ENCODE assay signal across 19 cellular contexts in genomic region chr19:41617941-41618730, GRCh38. TPM values are rescaled to one million over a fixed set of nuclear protein-coding genes. Genes with fewer than 3 reads are reported as not detected.
DNase-seq lines count a peak whose midpoint lies in the region; ATAC-seq, FAIRE-seq and TF ChIP-seq lines count a peak whose summit lies in the region.
"Had no signal": no experiment of that assay in that cellular context is flagged by ENCODE, and none has a peak within 500 bp of the region (broad histone marks: within the 10 kb centered on the region; RNA-seq: fewer than 3 reads in every experiment).

No MANE protein-coding gene starts in this region.

- no peaks in the 10 kb centered on the region for H3K4me1 Mint-ChIP-seq in type B pancreatic cell (ENCODE audit: unreplicated experiment)
- no peaks in the 10 kb centered on the region for H3K4me1 Mint-ChIP-seq in activated T-cell treated with anti-CD3 and anti-CD28 coated beads, Interleukin-2, amount 50 U/mL, for 72 hours (ENCODE audit: low read depth)

- peaks cover 11% of the 10 kb centered on the region for H3K9me3 Mint-ChIP-seq in type B pancreatic cell
- no peaks in the 10 kb centered on the region for H3K9me3 Mint-ChIP-seq in activated T-cell treated with anti-CD3 and anti-CD28 coated beads, Interleukin-2, amount 50 U/mL, for 72 hours
- H3K9me3 Mint-ChIP-seq: CD4-positive, alpha-beta T cell had no signal

- no peaks in the 10 kb centered on the region for H3K9me3 ChIP-seq in A549
- peaks cover 0 to 7% (median 0%) of the 10 kb centered on the region in 11 experiments; a peak in 4 of 22 replicates for H3K9me3 ChIP-seq in BLaER1 treated with 17β-estradiol and CSF1 and Interleukin-3, amounts not matched to agents 10 nM and 100 nM (replicated peaks in 1 of 11)
- H3K9me3 ChIP-seq in BE2C = no peaks in the 10 kb centered on the region
- H3K9me3 ChIP-seq: BLaER1, Caco-2 had no signal

- no peak for TF ChIP-seq POLR2A in A549 (IDR thresholded peaks at IDR 0.05; ENCODE audit: low read length)

- POLR2A ChIA-PET in A549 (lab: Yijun Ruan, JAX) = no interaction called here

- WGBS in A549 (ENCODE audit: missing lambda C conversion rate) = 11% methylated on average over 9 of the region's 9 CpGs

- H3K27me3 Mint-ChIP-seq in type B pancreatic cell = no peaks in the 10 kb centered on the region
- peaks cover 6% of the 10 kb centered on the region for H3K27me3 Mint-ChIP-seq in activated T-cell treated with anti-CD3 and anti-CD28 coated beads, Interleukin-2, amount 50 U/mL, for 72 hours (ENCODE audit: low read depth)

- H3K27ac Mint-ChIP-seq in type B pancreatic cell = no peak overlapping the region
- H3K27ac Mint-ChIP-seq in activated T-cell treated with anti-CD3 and anti-CD28 coated beads, Interleukin-2, amount 50 U/mL, for 72 hours = no peak overlapping the region
- H3K27ac Mint-ChIP-seq: CD4-positive, alpha-beta T cell had no signal

- no peaks in the 10 kb centered on the region for H3K36me3 Mint-ChIP-seq in type B pancreatic cell
- no peaks in the 10 kb centered on the region for H3K36me3 Mint-ChIP-seq in activated T-cell treated with anti-CD3 and anti-CD28 coated beads, Interleukin-2, amount 50 U/mL, for 72 hours (ENCODE audit: insufficient read depth in 2 of 2)

- H3K36me3 ChIP-seq in BLaER1 treated with 17β-estradiol and CSF1 and Interleukin-3, amounts not matched to agents 10 nM and 100 nM = no peaks in the 10 kb centered on the region
- H3K36me3 ChIP-seq in BE2C = no peaks in the 10 kb centered on the region
- H3K36me3 ChIP-seq: BLaER1 had no signal

- no peak for TF ChIP-seq EP300 in A549 (IDR thresholded peaks at IDR 0.05)

- H3K4me1 ChIP-seq in A549 = no peaks in the 10 kb centered on the region
- H3K4me1 ChIP-seq in BLaER1 treated with 17β-estradiol and CSF1 and Interleukin-3, amounts not matched to agents 10 nM and 100 nM = peaks cover 17 to 83% (median 77%) of the 10 kb centered on the region in 10 experiments
- H3K4me1 ChIP-seq in BE2C = no peaks in the 10 kb centered on the region
- H3K4me1 ChIP-seq: Caco-2 had no signal

- H3K4me3 Mint-ChIP-seq in type B pancreatic cell = no peak overlapping the region
- H3K4me3 Mint-ChIP-seq in activated T-cell treated with anti-CD3 and anti-CD28 coated beads, Interleukin-2, amount 50 U/mL, for 72 hours = no peak overlapping the region
- H3K4me3 Mint-ChIP-seq: CD4-positive, alpha-beta T cell had no signal

- peaks cover 0 to 6% (median 0%) of the 10 kb centered on the region in 11 experiments; a peak in 2 of 22 replicates for H4K20me1 ChIP-seq in BLaER1 treated with 17β-estradiol and CSF1 and Interleukin-3, amounts not matched to agents 10 nM and 100 nM

- no peak for TF ChIP-seq CTCF in A549 (IDR thresholded peaks at IDR 0.05)
- no peak for TF ChIP-seq CTCF in type B pancreatic cell (conservative IDR thresholded peaks at IDR 0.05)
- no peak for TF ChIP-seq CTCF in BE2C (IDR thresholded peaks at IDR 0.05; ENCODE audit: low read depth, low read length)

- H3K9ac ChIP-seq in BLaER1 treated with 17β-estradiol and CSF1 and Interleukin-3, amounts not matched to agents 10 nM and 100 nM = peak overlapping the region in 4 of 11 experiments; percentile 2 to 78 (median 74); a peak in 4 of 22 replicates
- H3K9ac ChIP-seq: BLaER1, GM23248 had no signal

- no peak overlapping the region for H3K4me3 ChIP-seq in A549
- H3K4me3 ChIP-seq in BLaER1 treated with 17β-estradiol and CSF1 and Interleukin-3, amounts not matched to agents 10 nM and 100 nM = no peak overlapping the region
- no peak overlapping the region for H3K4me3 ChIP-seq in BE2C (ENCODE audit: low read depth, low read length)
- H3K4me3 ChIP-seq: BLaER1, GM23248 had no signal

- ATAC-seq in A549 = no peak
- ATAC-seq in activated T-cell treated with anti-CD3 and anti-CD28 coated beads, Interleukin-2, amount 50 U/mL, for 72 hours (replicated peaks in 1 of 2) = no peak

- H3K27me3 ChIP-seq in BLaER1 treated with 17β-estradiol and CSF1 and Interleukin-3, amounts not matched to agents 10 nM and 100 nM = no peaks in the 10 kb centered on the region; a peak in 1 of 22 replicates
- no peaks in the 10 kb centered on the region for H3K27me3 ChIP-seq in BE2C
- H3K27me3 ChIP-seq: BLaER1 had no signal

- H3K27ac ChIP-seq in A549 = no peak overlapping the region
- H3K27ac ChIP-seq in BLaER1 treated with 17β-estradiol and CSF1 and Interleukin-3, amounts not matched to agents 10 nM and 100 nM = peak overlapping the region in 7 of 11 experiments; percentile 37 to 89 (median 82); a peak in 10 of 22 replicates
- H3K27ac ChIP-seq: BLaER1, GM23248 had no signal

- FAIRE-seq in A549 (lab: Jason Lieb, UNC) = peak; percentile 18
- FAIRE-seq: A204.1, D721Med, G401.6, GM12891, GM19239 had no signal

- DNase-seq in A549 (ENCODE audit: low read depth in 1 of 2, low spot score in 1 of 2) (no peak), ecto neural progenitor cell (ENCODE audit: low spot score) (peak; percentile 26), type B pancreatic cell (ENCODE audit: extremely low spot score, unreplicated experiment) (peak; percentile 29), BE2C (no peak)
- no peak for DNase-seq in activated T-cell treated with anti-CD3 and anti-CD28 coated beads, Interleukin-2, amount 50 U/mL, for 72 hours
- DNase-seq: AML-193; Caco-2; CD4-positive, alpha-beta T cell; GM23248; HCEC 1CT had no signal

- no peak for TF ChIP-seq RAD21 in A549 (conservative IDR thresholded peaks at IDR 0.05 in 1 of 2, IDR thresholded peaks at IDR 0.05 in 1 of 2)

- H3K4me2 ChIP-seq in A549 = no peak overlapping the region
- peak overlapping the region in 10 of 11 experiments; percentile 3 to 100 (median 86); a peak in 16 of 22 replicates for H3K4me2 ChIP-seq in BLaER1 treated with 17β-estradiol and CSF1 and Interleukin-3, amounts not matched to agents 10 nM and 100 nM

- CTCF ChIA-PET in A549 (lab: Yijun Ruan, JAX) = interaction anchor here (0.6 to 7.1 kb wide), 6 partner anchors 21 to 137 kb away, joined by 3 to 81 read pairs (median 3); partner anchors contain the start of gene CEACAM6

TF ChIP-seq in A549, 52 proteins besides CTCF, POLR2A, EP300 and RAD21:
- TF ChIP-seq HOXB13 (CRISPR knock-in tag; IDR thresholded peaks at IDR 0.05; ENCODE audit: low read depth) (no peak), CBX8 (IDR thresholded peaks at IDR 0.05) (no peak), TFCP2L1 (CRISPR knock-in tag; IDR thresholded peaks at IDR 0.05) (no peak), MAZ (IDR thresholded peaks at IDR 0.05; ENCODE audit: borderline replicate concordance, low read depth, low read length) (no peak)

RNA-seq across cellular contexts. Expression of gene CEACAM4, which starts 8.7 kb away (rescaled TPM):
- polyA plus RNA-seq in A549 (2011; rRNA removed) = not detected in 2 replicates
- not detected in 2 replicates for polyA plus RNA-seq in A549 (2012; cell fraction: cytosol; rRNA removed)
- polyA plus RNA-seq in A549 (2012; cell fraction: nucleus; rRNA removed) = not detected in 2 replicates
- polyA plus RNA-seq in A549 (2017; fragmentation: RNase III; extraction: RNeasy Plus Mini Kit Qiagen cat#74134 plus additional on column Dnase treatment) = not detected in 3 replicates
- polyA minus RNA-seq in A549 (2011; rRNA and poly(A)+ RNA removed) = not detected in 2 replicates
- total RNA-seq in type B pancreatic cell (ENCODE audit: low replicate concordance) = not detected in 2 replicates
- not detected for total RNA-seq in activated T-cell treated with anti-CD3 and anti-CD28 coated beads, Interleukin-2, amount 50 U/mL, for 72 hours
- polyA plus RNA-seq in BE2C (2012; ENCODE audit: insufficient read depth, insufficient read length, low read depth) = not detected
- total RNA-seq: Caco-2, GM23248, H4, HT-29 had no signal
- polyA plus RNA-seq: GM23248 had no signal

RNA-seq across cellular contexts. Expression of gene CEACAM21, which starts 42.2 kb away (rescaled TPM):
- polyA plus RNA-seq in A549 (2011; rRNA removed) = not detected in 2 replicates
- not detected in 2 replicates for polyA plus RNA-seq in A549 (2012; cell fraction: cytosol; rRNA removed)
- not detected in 2 replicates for polyA plus RNA-seq in A549 (2012; cell fraction: nucleus; rRNA removed)
- polyA plus RNA-seq in A549 (2017; fragmentation: RNase III; extraction: RNeasy Plus Mini Kit Qiagen cat#74134 plus additional on column Dnase treatment) = not detected in 3 replicates
- not detected in 2 replicates for polyA minus RNA-seq in A549 (2011; rRNA and poly(A)+ RNA removed)
- total RNA-seq in type B pancreatic cell (ENCODE audit: low replicate concordance) = not detected in 2 replicates
- total RNA-seq in activated T-cell treated with anti-CD3 and anti-CD28 coated beads, Interleukin-2, amount 50 U/mL, for 72 hours = 10 to 100 TPM; 38.4 to 41.7 TPM
- polyA plus RNA-seq in BE2C (2012; ENCODE audit: insufficient read depth, insufficient read length, low read depth) = 2.0 TPM
- total RNA-seq: Caco-2, GM23248, HT-29 had no signal
- polyA plus RNA-seq: GM23248 had no signal

Comparison
In these comparisons a context has a peak if more than half of its experiments do, and no peak if none do; other contexts are left out.
1. DNase-seq: peak in ecto neural progenitor cell (single experiment) and type B pancreatic cell (single experiment); none in A549 (0 of 2), activated T-cell treated with anti-CD3 and anti-CD28 coated beads, Interleukin-2, amount 50 U/mL, for 72 hours (0 of 2) and BE2C (single experiment).
2. H3K27ac ChIP-seq: peak in BLaER1 treated with 17β-estradiol and CSF1 and Interleukin-3, amounts not matched to agents 10 nM and 100 nM (7 of 11); none in A549 (0 of 2).
3. RNA of gene CEACAM21, which starts 42.2 kb away (total RNA-seq): 38.4 to 41.7 TPM in activated T-cell treated with anti-CD3 and anti-CD28 coated beads, Interleukin-2, amount 50 U/mL, for 72 hours; not detected in type B pancreatic cell; every median in the first group is over 10 times any median in the second.